In the genomic region with DNA sequence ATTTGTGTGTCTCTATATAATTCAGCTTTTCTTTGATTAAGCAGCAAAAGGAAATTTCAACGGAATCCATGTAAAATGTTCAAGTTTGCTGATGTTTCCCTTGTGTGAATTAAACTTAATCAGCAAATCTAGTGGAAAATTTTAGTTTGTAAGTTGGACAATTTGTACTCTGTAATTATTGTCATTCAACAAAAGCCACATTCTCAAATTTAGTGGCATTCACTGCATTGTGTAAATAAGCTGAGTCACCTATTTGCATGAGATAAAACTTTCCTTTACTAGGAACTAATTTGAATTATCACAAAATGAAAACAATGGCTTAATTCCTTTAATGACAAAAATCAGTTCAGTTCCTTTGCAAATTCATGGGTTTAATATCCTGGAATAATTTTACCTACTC, we compare ENCODE assay signal across 27 cellular contexts.
A peak's percentile ranks its signal among the peaks of the same experiment; 100 is the strongest.
DNase-seq lines count a peak whose midpoint lies in the region; ATAC-seq, FAIRE-seq and TF ChIP-seq lines count a peak whose summit lies in the region.
"Had no signal": no experiment of that assay in that cellular context is flagged by ENCODE, and none has a peak within 500 bp of the region (broad histone marks: within the 10 kb centered on the region; RNA-seq: fewer than 3 reads in every experiment).

No MANE protein-coding gene starts in this region.

- H3K27ac Mint-ChIP-seq in T-cell = no peak overlapping the region
- H3K27ac Mint-ChIP-seq: CD4-positive, CD25-positive, alpha-beta regulatory T cell had no signal

- no peaks in the 10 kb centered on the region for H4K20me1 ChIP-seq in H1 (replicated peaks in 1 of 2; ENCODE audit: control insufficient read depth in 1 of 2, insufficient read depth in 2 of 2, low read length in 2 of 2)

- H3K23ac ChIP-seq in H1 (ENCODE audit: insufficient read length) = no peak overlapping the region

- no peak overlapping the region for H3K4me3 Mint-ChIP-seq in T-cell
- H3K4me3 Mint-ChIP-seq: CD4-positive, CD25-positive, alpha-beta regulatory T cell had no signal

- POLR2A ChIA-PET in H1 (lab: Charles Lee; ENCODE audit: partially characterized antibody) (no interaction called here), RWPE1 (lab: Yijun Ruan, JAX; ENCODE audit: low non-redundant PET) (no interaction called here), T-cell (lab: Charles Lee) (no interaction called here)

- FAIRE-seq in H1 (lab: Jason Lieb, UNC) = no peak
- FAIRE-seq: D721Med, GM12878 had no signal

- TF ChIP-seq CTCF in H1 (IDR thresholded peaks at IDR 0.05; ENCODE audit: control extremely low read depth in 1 of 3, insufficient read depth in 1 of 3, low read depth in 1 of 3, low read length in 3 of 3) = no peak
- no peak for TF ChIP-seq CTCF in RWPE1 (conservative IDR thresholded peaks at IDR 0.05; ENCODE audit: low read depth)

- no peak overlapping the region for H3K56ac ChIP-seq in H1 (replicated peaks; ENCODE audit: insufficient read length, low read depth, low read length)

- no peak overlapping the region for H3K18ac ChIP-seq in H1 (ENCODE audit: extremely low read depth, low read length)

- H3K79me2 ChIP-seq in H1 (ENCODE audit: control insufficient read depth in 1 of 2, insufficient read depth in 2 of 2, low read length in 2 of 2) = no peaks in the 10 kb centered on the region

- H3K79me1 ChIP-seq in H1 (ENCODE audit: low read depth, low read length) = no peaks in the 10 kb centered on the region

- H3K4me3 ChIP-seq in H1 (ENCODE audit: extremely low read depth in 1 of 4, insufficient read depth in 2 of 4, low read depth in 3 of 4, low read length in 4 of 4) = no peak overlapping the region
- H3K4me3 ChIP-seq: GM12878, PC-9, SJSA1 had no signal

- no peak overlapping the region for H2BK15ac ChIP-seq in H1 (ENCODE audit: low read length)

- DNase-seq in DMS53 (lab: John Stamatoyannopoulos, UW) (peak; percentile 27), DMS53 treated with DMSO at 0.1 percent for 48 hours (lab: John Stamatoyannopoulos, UW; ENCODE audit: unreplicated experiment) (no peak), NCI-H1048 (lab: John Stamatoyannopoulos, UW) (peak; percentile 61), H1 (ENCODE audit: low read depth in 1 of 2, low spot score in 2 of 2) (no peak), RWPE1 (ENCODE audit: low spot score) (no peak), T-cell (no peak), occipital lobe (lab: John Stamatoyannopoulos, UW) (no peak)
- no peak for DNase-seq in stimulated activated CD4-positive, alpha-beta T cell treated with anti-CD3 and anti-CD28 coated beads, Interleukin-4, amount 100 ng/mL, for 1 hour
- DNase-seq: CD4-positive, CD25-positive, alpha-beta regulatory T cell; EL; GDM1; NCI-H1092 treated with DMSO at 0.1 percent for 48 hours; NCI-H1436; NCI-H187; NCI-H2081 treated with DMSO at 0.1 percent for 48 hours; NCI-H2171 treated with DMSO at 0.1 percent for 48 hours; NCI-H345; NCI-H524; NCI-H774; PC-9; Right ventricle myocardium superior had no signal

- TF ChIP-seq POLR2A in H1 (IDR thresholded peaks at IDR 0.05; ENCODE audit: control extremely low read depth in 1 of 2, low read depth in 2 of 2, low read length in 2 of 2) = no peak

- H3K4me1 ChIP-seq in H1 (replicated peaks in 1 of 4; ENCODE audit: control insufficient read depth in 3 of 4, insufficient read depth in 4 of 4, low read length in 3 of 4) = peaks cover 0 to 6% (median 0%) of the 10 kb centered on the region in 4 experiments; a peak in 1 of 7 replicates
- H3K4me1 ChIP-seq: SJSA1 had no signal

- H4K8ac ChIP-seq in H1 (ENCODE audit: extremely low read depth, insufficient read depth, low read length) = no peak overlapping the region

- no peak overlapping the region for H3K14ac ChIP-seq in H1 (ENCODE audit: insufficient read length)

- peak overlapping the region; percentile 66 for H4K5ac ChIP-seq in H1 (ENCODE audit: insufficient read length, low read depth, low read length)

- no peak overlapping the region for H4K91ac ChIP-seq in H1 (replicated peaks; ENCODE audit: insufficient read length, low read length)

- H3K27me3 ChIP-seq in H1 (replicated peaks in 1 of 4; ENCODE audit: control insufficient read depth in 3 of 4, extremely low read depth in 1 of 4, insufficient read depth in 3 of 4, low read length in 3 of 4) = no peaks in the 10 kb centered on the region
- H3K27me3 ChIP-seq: SJSA1 had no signal

- no peak overlapping the region for H2AK5ac ChIP-seq in H1 (ENCODE audit: low read depth, low read length)

- no peak overlapping the region for H2BK20ac ChIP-seq in H1 (ENCODE audit: low read length)

- H3K9me3 ChIP-seq in H1 (ENCODE audit: insufficient read depth in 2 of 2, low read depth in 1 of 2, low read length in 1 of 2) = no peaks in the 10 kb centered on the region
- H3K9me3 ChIP-seq: SJSA1 had no signal

- TF ChIP-seq RAD21 in H1 (IDR thresholded peaks at IDR 0.05 in 1 of 2, conservative IDR thresholded peaks at IDR 0.05 in 1 of 2; ENCODE audit: low read depth in 2 of 2, low read length in 2 of 2) = no peak

- no peaks in the 10 kb centered on the region for H3K36me3 ChIP-seq in H1 (ENCODE audit: control insufficient read depth in 2 of 4, insufficient read depth in 4 of 4, low read length in 3 of 4)
- H3K36me3 ChIP-seq: SJSA1 had no signal

- WGBS in H1 (ENCODE audit: extremely low coverage in 1 of 2, insufficient coverage in 1 of 2, insufficient read length in 1 of 2, insufficient replicate concordance in 2 of 2, low coverage in 1 of 2, low lambda C conversion rate in 2 of 2, missing lambda C conversion rate in 1 of 2), 2 experiments = 83% methylated on average over 1 of the region's 1 CpG; no CpG with 5 or more reads in 1 of the 2 experiments

- no peak overlapping the region for H2BK5ac ChIP-seq in H1 (ENCODE audit: low read depth, low read length)

- H3K27ac ChIP-seq in H1 (ENCODE audit: low read depth, low read length) (no peak overlapping the region), RWPE1 (no peak overlapping the region)
- H3K27ac ChIP-seq: 22Rv1, KMS-11, PC-9, SJSA1 had no signal

- no peaks in the 10 kb centered on the region for H3K36me3 Mint-ChIP-seq in T-cell
- H3K36me3 Mint-ChIP-seq: CD4-positive, CD25-positive, alpha-beta regulatory T cell had no signal

- no peak overlapping the region for H2BK12ac ChIP-seq in H1 (ENCODE audit: low read depth, low read length)

- H3K23me2 ChIP-seq in H1 (ENCODE audit: low read depth, low read length) = no peaks in the 10 kb centered on the region

- no peak for TF ChIP-seq EP300 in H1 (IDR thresholded peaks at IDR 0.05; ENCODE audit: borderline replicate concordance in 1 of 2, low read depth in 2 of 2, low read length in 2 of 2)

- no peak overlapping the region for H2BK120ac ChIP-seq in H1 (replicated peaks; ENCODE audit: low read depth, low read length)

- H2AFZ ChIP-seq in H1 (ENCODE audit: low read length) = no peak overlapping the region
- H2AFZ ChIP-seq: PC-9 had no signal

- H3K9ac ChIP-seq in H1 (replicated peaks in 1 of 4; ENCODE audit: extremely low read depth in 1 of 4, low read depth in 3 of 4, low read length in 3 of 4) = peak overlapping the region in 1 of 4 experiments; percentile 34; a peak in 1 of 7 replicates
- H3K9ac ChIP-seq: KMS-11 had no signal

- no peak for ATAC-seq in T-cell (replicated peaks in 1 of 4)
- ATAC-seq: GM12878, HCT116 had no signal

- CTCF ChIA-PET in H1 (lab: Charles Lee; ENCODE audit: partially characterized antibody) (interaction anchor here (1.5 kb wide), 1 partner anchor 26 kb away, joined by 3 read pairs; no protein-coding TSS in a partner anchor), RWPE1 (lab: Yijun Ruan, JAX) (no interaction called here), T-cell (lab: Charles Lee) (interaction anchor here in 1 of 2 donors (0.6 kb wide), 1 partner anchor 37 kb away, joined by 4 read pairs; no protein-coding TSS in a partner anchor)

- no peaks in the 10 kb centered on the region for H3K27me3 Mint-ChIP-seq in T-cell
- H3K27me3 Mint-ChIP-seq: CD4-positive, CD25-positive, alpha-beta regulatory T cell had no signal

- H3K4ac ChIP-seq in H1 (replicated peaks; ENCODE audit: insufficient read length, low read depth, low read length) = no peak overlapping the region

- peaks cover 14 to 25% (median 21%) of the 10 kb centered on the region in 3 donors for H3K9me3 Mint-ChIP-seq in T-cell

- no peak overlapping the region for H3K4me2 ChIP-seq in H1 (ENCODE audit: insufficient read depth in 1 of 2, low read depth in 2 of 2, low read length in 2 of 2)
- H3K4me2 ChIP-seq: KMS-11, PC-9 had no signal

- no peaks in the 10 kb centered on the region for H3K4me1 Mint-ChIP-seq in T-cell
- H3K4me1 Mint-ChIP-seq: CD4-positive, CD25-positive, alpha-beta regulatory T cell had no signal

TF ChIP-seq in H1, 55 proteins besides CTCF, POLR2A, EP300 and RAD21:
- no peak for TF ChIP-seq CBX8 (IDR thresholded peaks at IDR 0.05; ENCODE audit: borderline replicate concordance, low read depth, low read length)
- TF ChIP-seq SAP30 (IDR thresholded peaks at IDR 0.05; ENCODE audit: insufficient read depth, insufficient replicate concordance, low read length) = no peak
- TF ChIP-seq SIN3A (conservative IDR thresholded peaks at IDR 0.05 in 1 of 2, IDR thresholded peaks at IDR 0.05 in 1 of 2; ENCODE audit: low read depth in 1 of 2, low read length in 2 of 2) = no peak
- TF ChIP-seq MAFK (IDR thresholded peaks at IDR 0.05; ENCODE audit: low read depth, low read length) = peak; percentile 80
- no peak for TF ChIP-seq EZH2 (IDR thresholded peaks at IDR 0.05; ENCODE audit: low read depth, low read length, severe bottlenecking)
- TF ChIP-seq CBX5 (IDR thresholded peaks at IDR 0.05; ENCODE audit: low read depth, low read length) = no peak
- TF ChIP-seq JUND (IDR thresholded peaks at IDR 0.05; ENCODE audit: low read length) = no peak
- TF ChIP-seq RXRA (IDR thresholded peaks at IDR 0.05; ENCODE audit: insufficient read depth, low read depth, low read length) = no peak
- no peak for TF ChIP-seq SUZ12 (IDR thresholded peaks at IDR 0.05; ENCODE audit: low read length)
- TF ChIP-seq BACH1 (IDR thresholded peaks at IDR 0.05; ENCODE audit: low read length) = peak; percentile 73

Comparison
In these comparisons a context has a peak if more than half of its experiments do, and no peak if none do; other contexts are left out.
1. DNase-seq: peak in DMS53 (single experiment) and NCI-H1048 (single experiment); none in DMS53 treated with DMSO at 0.1 percent for 48 hours (single experiment), H1 (0 of 2), RWPE1 (single experiment), T-cell (0 of 34), occipital lobe (single experiment) and stimulated activated CD4-positive, alpha-beta T cell treated with anti-CD3 and anti-CD28 coated beads, Interleukin-4, amount 100 ng/mL, for 1 hour (single experiment).